ENCODE assay signal across 8 cellular contexts in genomic region chr3:107660316-107660976, GRCh38.
DNase-seq lines count a peak whose midpoint lies in the region; ATAC-seq and TF ChIP-seq lines count a peak whose summit lies in the region.

No MANE protein-coding gene starts in this region.

- peak; percentile 20 for ATAC-seq in gastroesophageal sphincter
- no peak for ATAC-seq in stimulated activated memory B cell treated with anti-CD40 and anti-IgM and Interleukin-4, amounts not matched to agents 10 μg/mL and 1 μg/mL and 100 μg/mL, for 72 hours
- no peak for ATAC-seq in activated naive CD4-positive, alpha-beta T cell treated with anti-CD3 and anti-CD28 coated beads, Interleukin-2, amount 50 U/mL, for 72 hours
- ATAC-seq in GM19351 (IDR thresholded peaks at IDR 0.05; ENCODE audit: unreplicated experiment), result no peak

- in situ Hi-C loops in transverse colon (cut with MboI; ENCODE audit: low pct_ligation_motif_present in 1 of 4, low pct_unique_long_range_greater_than_20kb in 1 of 4, low sequenced_read_pairs in 3 of 4), result no loop called here

- H3K4me2 ChIP-seq in SK-N-SH, result no peak overlapping the region

- peaks cover 4% of the 10 kb centered on the region for H3F3A ChIP-seq in SK-N-SH (replicated peaks; ENCODE audit: insufficient read depth)

- no peaks in the 10 kb centered on the region for H4K20me1 ChIP-seq in SK-N-SH (ENCODE audit: insufficient read depth)

- H3K4me1 ChIP-seq in SK-N-SH (ENCODE audit: control insufficient read depth in 1 of 2, insufficient read depth in 2 of 2, low read depth in 1 of 2, low read length in 1 of 2), result peaks cover 7 to 21% of the 10 kb centered on the region in 2 experiments; a peak in 3 of 4 replicates
- peaks cover 8 to 43% (median 9%) of the 10 kb centered on the region in 3 donors for H3K4me1 ChIP-seq in gastroesophageal sphincter
- H3K4me1 ChIP-seq in transverse colon, result peaks cover 0 to 23% (median 4%) of the 10 kb centered on the region in 4 donors

- no peaks in the 10 kb centered on the region for H3K27me3 Mint-ChIP-seq in stimulated activated memory B cell treated with anti-CD40 and anti-IgM and Interleukin-4, amounts not matched to agents 10 μg/mL and 1 μg/mL and 100 μg/mL, for 72 hours

- H3K79me2 ChIP-seq in SK-N-SH (ENCODE audit: insufficient read depth), result no peaks in the 10 kb centered on the region

- TF ChIP-seq CTCF in HL-60 (IDR thresholded peaks at IDR 0.05; ENCODE audit: insufficient read depth, low read length), result peak; percentile 43
- peak; percentile 87 for TF ChIP-seq CTCF in SK-N-SH (IDR thresholded peaks at IDR 0.05)
- TF ChIP-seq CTCF in gastroesophageal sphincter (IDR thresholded peaks at IDR 0.05), result peak; percentile 37 to 60 (median 48)
- TF ChIP-seq CTCF in transverse colon (IDR thresholded peaks at IDR 0.05), result peak; percentile 37 to 53 (median 47)

- 68% methylated on average over 3 of the region's 3 CpGs for WGBS in SK-N-SH (ENCODE audit: low lambda C conversion rate)
- 45 to 53% methylated on average over 3 of the region's 3 CpGs for WGBS in gastroesophageal sphincter (ENCODE audit: low coverage in 1 of 2), 2 donors
- 39 to 64% methylated on average over 2 to 3 of the region's 3 CpGs for WGBS in transverse colon (ENCODE audit: low coverage in 1 of 2), 2 donors

- no peak overlapping the region for H3K27ac Mint-ChIP-seq in stimulated activated memory B cell treated with anti-CD40 and anti-IgM and Interleukin-4, amounts not matched to agents 10 μg/mL and 1 μg/mL and 100 μg/mL, for 72 hours
- no peak overlapping the region for H3K27ac Mint-ChIP-seq in activated naive CD4-positive, alpha-beta T cell treated with anti-CD3 and anti-CD28 coated beads, Interleukin-2, amount 50 U/mL, for 72 hours

- H3K27ac ChIP-seq in HL-60 (replicated peaks) (no peak overlapping the region), SK-N-SH (ENCODE audit: low read depth in 2 of 2, low read length in 1 of 2) (0 out of 4 replicates have a peak overlapping the region, but pooled peaks of 1 of the 2 experiments have one; percentile 0), gastroesophageal sphincter (no peak overlapping the region), transverse colon (peak overlapping the region in 1 of 4 donors; percentile 58)

- H3K4me3 Mint-ChIP-seq in stimulated activated memory B cell treated with anti-CD40 and anti-IgM and Interleukin-4, amounts not matched to agents 10 μg/mL and 1 μg/mL and 100 μg/mL, for 72 hours, result no peak overlapping the region

- POLR2A ChIA-PET in SK-N-SH (lab: Yijun Ruan, JAX), result interaction anchor here (0.7 kb wide), 1 partner anchor 267 kb away, joined by 3 read pairs; no protein-coding TSS in a partner anchor

- H3K9ac ChIP-seq in SK-N-SH, result no peak overlapping the region

- H2AFZ ChIP-seq in SK-N-SH (ENCODE audit: low read depth), result no peak overlapping the region

- H3K9me3 Mint-ChIP-seq in stimulated activated memory B cell treated with anti-CD40 and anti-IgM and Interleukin-4, amounts not matched to agents 10 μg/mL and 1 μg/mL and 100 μg/mL, for 72 hours, result no peaks in the 10 kb centered on the region
- no peaks in the 10 kb centered on the region for H3K9me3 Mint-ChIP-seq in activated naive CD4-positive, alpha-beta T cell treated with anti-CD3 and anti-CD28 coated beads, Interleukin-2, amount 50 U/mL, for 72 hours

- peak; percentile 72 for TF ChIP-seq RAD21 in SK-N-SH (IDR thresholded peaks at IDR 0.05; ENCODE audit: low read length)

- intact Hi-C loops in transverse colon (cut with DNase I; ENCODE audit: low total_unique reads), result no loop called here

- TF ChIP-seq EP300 in SK-N-SH (IDR thresholded peaks at IDR 0.05; ENCODE audit: borderline replicate concordance in 1 of 2, low read depth in 1 of 2, low read length in 1 of 2) (no peak), gastroesophageal sphincter (IDR thresholded peaks at IDR 0.05) (no peak), transverse colon (IDR thresholded peaks at IDR 0.05; ENCODE audit: low read depth) (no peak)

- H3K4me3 ChIP-seq in HL-60 (replicated peaks; ENCODE audit: insufficient read depth, low read length) (no peak overlapping the region), SK-N-SH (ENCODE audit: low read depth in 2 of 2, low read length in 1 of 2) (no peak overlapping the region), gastroesophageal sphincter (no peak overlapping the region), transverse colon (no peak overlapping the region)

- peaks cover 4% of the 10 kb centered on the region for H3K36me3 Mint-ChIP-seq in stimulated activated memory B cell treated with anti-CD40 and anti-IgM and Interleukin-4, amounts not matched to agents 10 μg/mL and 1 μg/mL and 100 μg/mL, for 72 hours
- no peaks in the 10 kb centered on the region for H3K36me3 Mint-ChIP-seq in activated naive CD4-positive, alpha-beta T cell treated with anti-CD3 and anti-CD28 coated beads, Interleukin-2, amount 50 U/mL, for 72 hours

- no peaks in the 10 kb centered on the region for H3K9me3 ChIP-seq in SK-N-SH
- H3K9me3 ChIP-seq in gastroesophageal sphincter, result no peaks in the 10 kb centered on the region
- no peaks in the 10 kb centered on the region for H3K9me3 ChIP-seq in transverse colon

- H3K27me3 ChIP-seq in HL-60 (ENCODE audit: insufficient read depth, poor library complexity, severe bottlenecking) (no peaks in the 10 kb centered on the region), SK-N-SH (ENCODE audit: insufficient read depth) (no peaks in the 10 kb centered on the region), gastroesophageal sphincter (no peaks in the 10 kb centered on the region), transverse colon (no peaks in the 10 kb centered on the region)

- H3K36me3 ChIP-seq in SK-N-SH (replicated peaks in 1 of 2; ENCODE audit: control insufficient read depth in 1 of 2, insufficient read depth in 2 of 2, low read length in 1 of 2) (peaks cover 0 to 3% of the 10 kb centered on the region in 2 experiments), gastroesophageal sphincter (no peaks in the 10 kb centered on the region), transverse colon (no peaks in the 10 kb centered on the region)

- peaks cover 26% of the 10 kb centered on the region for H3K4me1 Mint-ChIP-seq in stimulated activated memory B cell treated with anti-CD40 and anti-IgM and Interleukin-4, amounts not matched to agents 10 μg/mL and 1 μg/mL and 100 μg/mL, for 72 hours

- no peaks in the 10 kb centered on the region for H3K9me2 ChIP-seq in SK-N-SH

- CTCF ChIA-PET in SK-N-SH (lab: Yijun Ruan, JAX), result interaction anchor here (0.6 to 7.6 kb wide), 48 partner anchors 11 to 845 kb away, joined by 3 to 72 read pairs (median 4); no protein-coding TSS in a partner anchor

- no peak for TF ChIP-seq POLR2A in gastroesophageal sphincter (IDR thresholded peaks at IDR 0.05)
- no peak for TF ChIP-seq POLR2A in transverse colon (IDR thresholded peaks at IDR 0.05)

- DNase-seq in CD1c-positive myeloid dendritic cell (ENCODE audit: extremely low spot score) (peak; percentile 49), HL-60 (ENCODE audit: low read depth in 1 of 2, low spot score in 1 of 2) (no peak), SK-N-SH (peak; percentile 12), transverse colon (no peak)
- DNase-seq in activated naive CD4-positive, alpha-beta T cell treated with anti-CD3 and anti-CD28 coated beads, Interleukin-2, amount 50 U/mL, for 72 hours (ENCODE audit: low spot score in 2 of 2), result no peak

TF ChIP-seq in SK-N-SH, 30 proteins besides CTCF, POLR2A, EP300 and RAD21:
- TF ChIP-seq ELF1 (IDR thresholded peaks at IDR 0.05), result no peak
- TF ChIP-seq SMC3 (IDR thresholded peaks at IDR 0.05; ENCODE audit: low read depth, low read length), result peak; percentile 36; the same call in 1 of the 2 replicates
- no peak for TF ChIP-seq MAX (IDR thresholded peaks at IDR 0.05; ENCODE audit: low read depth)

Comparison
In these comparisons a context has a peak if more than half of its experiments do, and no peak if none do; other contexts are left out.
1. DNase-seq: peak in CD1c-positive myeloid dendritic cell (single experiment) and SK-N-SH (single experiment); none in HL-60 (0 of 2), transverse colon (single experiment) and activated naive CD4-positive, alpha-beta T cell treated with anti-CD3 and anti-CD28 coated beads, Interleukin-2, amount 50 U/mL, for 72 hours (0 of 2).
2. Peak in every context shown above with its lines, with median percentiles within 50 percentile points of each other: CTCF ChIP-seq.